ENCODE assay signal across 1 cellular context in the genomic region with DNA sequence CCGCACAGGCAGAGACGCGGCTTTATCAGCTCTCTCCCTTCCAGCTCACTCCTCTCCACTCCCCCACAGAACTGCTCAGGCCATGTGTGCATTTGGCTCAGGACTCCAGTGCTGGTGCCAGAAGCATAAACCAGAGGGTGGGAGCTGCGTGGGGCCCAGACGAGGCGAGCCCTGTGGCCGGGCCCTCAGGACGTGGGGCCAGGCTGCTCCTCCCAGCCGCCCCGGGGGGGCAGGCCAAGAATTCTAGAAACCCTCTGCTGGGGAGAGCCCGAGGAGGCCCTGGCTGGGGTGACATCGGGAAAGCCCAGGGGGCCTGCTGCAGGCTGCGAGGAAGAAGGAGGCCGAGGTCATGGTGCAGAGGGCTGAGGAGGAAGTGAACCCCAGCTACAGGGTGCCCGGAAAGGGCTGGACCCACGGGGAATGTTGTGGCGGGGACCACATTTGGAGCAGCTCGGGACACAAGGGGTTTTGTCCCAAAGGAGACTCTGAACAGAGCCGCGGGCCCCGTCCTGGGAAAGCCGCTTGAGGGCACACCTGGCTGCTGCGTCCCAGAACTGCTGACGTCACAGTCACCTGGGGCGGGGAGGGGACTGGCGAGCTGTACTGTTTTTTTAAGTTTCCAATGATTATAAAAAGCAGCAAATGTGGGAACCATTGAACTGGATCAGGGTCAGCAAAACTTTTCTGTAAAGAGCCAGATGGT.
TF ChIP-seq lines count a peak whose summit lies in the region.

No MANE protein-coding gene starts in this region.

TF ChIP-seq in HepG2, 621 proteins besides CTCF, POLR2A, EP300 and RAD21 (continued from another document):
- TF ChIP-seq, protein P1, sequence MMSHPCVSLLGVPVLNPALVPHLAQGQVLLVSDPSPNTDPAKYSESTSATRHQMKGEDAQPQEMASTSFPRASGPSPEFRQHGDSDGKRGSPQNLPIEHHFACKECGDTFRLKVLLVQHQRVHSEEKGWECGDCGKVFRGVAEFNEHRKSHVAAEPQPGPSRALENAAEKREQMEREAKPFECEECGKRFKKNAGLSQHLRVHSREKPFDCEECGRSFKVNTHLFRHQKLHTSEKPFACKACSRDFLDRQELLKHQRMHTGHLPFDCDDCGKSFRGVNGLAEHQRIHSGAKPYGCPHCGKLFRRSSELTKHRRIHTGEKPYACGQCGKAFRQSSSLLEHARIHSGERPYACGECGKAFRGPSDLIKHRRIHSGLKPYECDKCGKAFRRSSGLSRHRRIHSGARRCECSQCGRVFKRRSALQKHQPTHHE (CRISPR knock-in tag; IDR thresholded peaks at IDR 0.05; ENCODE audit: borderline replicate concordance) = 0 out of 2 replicates have a peak, but pooled peaks have one; percentile 55
- no peak for TF ChIP-seq NFIB (CRISPR knock-in tag; IDR thresholded peaks at IDR 0.05; ENCODE audit: borderline replicate concordance)
- peak; percentile 82; the same call in 1 of the 2 replicates for TF ChIP-seq NRL (CRISPR knock-in tag; IDR thresholded peaks at IDR 0.05; ENCODE audit: borderline replicate concordance)
- no peak for TF ChIP-seq ZNF782 (CRISPR knock-in tag; IDR thresholded peaks at IDR 0.05; ENCODE audit: borderline replicate concordance)
- peak; percentile 57; the same call in 1 of the 2 replicates for TF ChIP-seq GABPB1 (CRISPR knock-in tag; IDR thresholded peaks at IDR 0.05)
- no peak for TF ChIP-seq MED13 (CRISPR knock-in tag; IDR thresholded peaks at IDR 0.05)
- 0 out of 2 replicates have a peak, but pooled peaks have one; percentile 37 for TF ChIP-seq ZFP41 (CRISPR knock-in tag; IDR thresholded peaks at IDR 0.05; ENCODE audit: borderline replicate concordance)
- peak; percentile 78 for TF ChIP-seq ZNF407 (CRISPR knock-in tag; IDR thresholded peaks at IDR 0.05; ENCODE audit: not compliant biosample characterization)
- TF ChIP-seq ZNF34 (CRISPR knock-in tag; IDR thresholded peaks at IDR 0.05; ENCODE audit: borderline replicate concordance) = no peak
- peak; percentile 64; the same call in 1 of the 2 replicates for TF ChIP-seq ZNF766 (CRISPR knock-in tag; IDR thresholded peaks at IDR 0.05; ENCODE audit: borderline replicate concordance)
- peak; percentile 42 for TF ChIP-seq STAG1 (CRISPR knock-in tag; IDR thresholded peaks at IDR 0.05)
- peak; percentile 61; the same call in 1 of the 2 replicates for TF ChIP-seq SPEN (CRISPR knock-in tag; IDR thresholded peaks at IDR 0.05; ENCODE audit: low read depth)
- TF ChIP-seq, protein P2, sequence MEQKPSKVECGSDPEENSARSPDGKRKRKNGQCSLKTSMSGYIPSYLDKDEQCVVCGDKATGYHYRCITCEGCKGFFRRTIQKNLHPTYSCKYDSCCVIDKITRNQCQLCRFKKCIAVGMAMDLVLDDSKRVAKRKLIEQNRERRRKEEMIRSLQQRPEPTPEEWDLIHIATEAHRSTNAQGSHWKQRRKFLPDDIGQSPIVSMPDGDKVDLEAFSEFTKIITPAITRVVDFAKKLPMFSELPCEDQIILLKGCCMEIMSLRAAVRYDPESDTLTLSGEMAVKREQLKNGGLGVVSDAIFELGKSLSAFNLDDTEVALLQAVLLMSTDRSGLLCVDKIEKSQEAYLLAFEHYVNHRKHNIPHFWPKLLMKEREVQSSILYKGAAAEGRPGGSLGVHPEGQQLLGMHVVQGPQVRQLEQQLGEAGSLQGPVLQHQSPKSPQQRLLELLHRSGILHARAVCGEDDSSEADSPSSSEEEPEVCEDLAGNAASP (CRISPR knock-in tag; IDR thresholded peaks at IDR 0.05; ENCODE audit: borderline replicate concordance) = 0 out of 2 replicates have a peak, but pooled peaks have one; percentile 36
- TF ChIP-seq ZSCAN30 (CRISPR knock-in tag; IDR thresholded peaks at IDR 0.05) = no peak
- TF ChIP-seq, protein P3, sequence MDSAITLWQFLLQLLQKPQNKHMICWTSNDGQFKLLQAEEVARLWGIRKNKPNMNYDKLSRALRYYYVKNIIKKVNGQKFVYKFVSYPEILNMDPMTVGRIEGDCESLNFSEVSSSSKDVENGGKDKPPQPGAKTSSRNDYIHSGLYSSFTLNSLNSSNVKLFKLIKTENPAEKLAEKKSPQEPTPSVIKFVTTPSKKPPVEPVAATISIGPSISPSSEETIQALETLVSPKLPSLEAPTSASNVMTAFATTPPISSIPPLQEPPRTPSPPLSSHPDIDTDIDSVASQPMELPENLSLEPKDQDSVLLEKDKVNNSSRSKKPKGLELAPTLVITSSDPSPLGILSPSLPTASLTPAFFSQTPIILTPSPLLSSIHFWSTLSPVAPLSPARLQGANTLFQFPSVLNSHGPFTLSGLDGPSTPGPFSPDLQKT (CRISPR knock-in tag; IDR thresholded peaks at IDR 0.05; ENCODE audit: borderline replicate concordance) = 0 out of 2 replicates have a peak, but pooled peaks have one; percentile 32
- TF ChIP-seq NFE2L2 (IDR thresholded peaks at IDR 0.05; ENCODE audit: low read length) = no peak
- TF ChIP-seq, protein P4, sequence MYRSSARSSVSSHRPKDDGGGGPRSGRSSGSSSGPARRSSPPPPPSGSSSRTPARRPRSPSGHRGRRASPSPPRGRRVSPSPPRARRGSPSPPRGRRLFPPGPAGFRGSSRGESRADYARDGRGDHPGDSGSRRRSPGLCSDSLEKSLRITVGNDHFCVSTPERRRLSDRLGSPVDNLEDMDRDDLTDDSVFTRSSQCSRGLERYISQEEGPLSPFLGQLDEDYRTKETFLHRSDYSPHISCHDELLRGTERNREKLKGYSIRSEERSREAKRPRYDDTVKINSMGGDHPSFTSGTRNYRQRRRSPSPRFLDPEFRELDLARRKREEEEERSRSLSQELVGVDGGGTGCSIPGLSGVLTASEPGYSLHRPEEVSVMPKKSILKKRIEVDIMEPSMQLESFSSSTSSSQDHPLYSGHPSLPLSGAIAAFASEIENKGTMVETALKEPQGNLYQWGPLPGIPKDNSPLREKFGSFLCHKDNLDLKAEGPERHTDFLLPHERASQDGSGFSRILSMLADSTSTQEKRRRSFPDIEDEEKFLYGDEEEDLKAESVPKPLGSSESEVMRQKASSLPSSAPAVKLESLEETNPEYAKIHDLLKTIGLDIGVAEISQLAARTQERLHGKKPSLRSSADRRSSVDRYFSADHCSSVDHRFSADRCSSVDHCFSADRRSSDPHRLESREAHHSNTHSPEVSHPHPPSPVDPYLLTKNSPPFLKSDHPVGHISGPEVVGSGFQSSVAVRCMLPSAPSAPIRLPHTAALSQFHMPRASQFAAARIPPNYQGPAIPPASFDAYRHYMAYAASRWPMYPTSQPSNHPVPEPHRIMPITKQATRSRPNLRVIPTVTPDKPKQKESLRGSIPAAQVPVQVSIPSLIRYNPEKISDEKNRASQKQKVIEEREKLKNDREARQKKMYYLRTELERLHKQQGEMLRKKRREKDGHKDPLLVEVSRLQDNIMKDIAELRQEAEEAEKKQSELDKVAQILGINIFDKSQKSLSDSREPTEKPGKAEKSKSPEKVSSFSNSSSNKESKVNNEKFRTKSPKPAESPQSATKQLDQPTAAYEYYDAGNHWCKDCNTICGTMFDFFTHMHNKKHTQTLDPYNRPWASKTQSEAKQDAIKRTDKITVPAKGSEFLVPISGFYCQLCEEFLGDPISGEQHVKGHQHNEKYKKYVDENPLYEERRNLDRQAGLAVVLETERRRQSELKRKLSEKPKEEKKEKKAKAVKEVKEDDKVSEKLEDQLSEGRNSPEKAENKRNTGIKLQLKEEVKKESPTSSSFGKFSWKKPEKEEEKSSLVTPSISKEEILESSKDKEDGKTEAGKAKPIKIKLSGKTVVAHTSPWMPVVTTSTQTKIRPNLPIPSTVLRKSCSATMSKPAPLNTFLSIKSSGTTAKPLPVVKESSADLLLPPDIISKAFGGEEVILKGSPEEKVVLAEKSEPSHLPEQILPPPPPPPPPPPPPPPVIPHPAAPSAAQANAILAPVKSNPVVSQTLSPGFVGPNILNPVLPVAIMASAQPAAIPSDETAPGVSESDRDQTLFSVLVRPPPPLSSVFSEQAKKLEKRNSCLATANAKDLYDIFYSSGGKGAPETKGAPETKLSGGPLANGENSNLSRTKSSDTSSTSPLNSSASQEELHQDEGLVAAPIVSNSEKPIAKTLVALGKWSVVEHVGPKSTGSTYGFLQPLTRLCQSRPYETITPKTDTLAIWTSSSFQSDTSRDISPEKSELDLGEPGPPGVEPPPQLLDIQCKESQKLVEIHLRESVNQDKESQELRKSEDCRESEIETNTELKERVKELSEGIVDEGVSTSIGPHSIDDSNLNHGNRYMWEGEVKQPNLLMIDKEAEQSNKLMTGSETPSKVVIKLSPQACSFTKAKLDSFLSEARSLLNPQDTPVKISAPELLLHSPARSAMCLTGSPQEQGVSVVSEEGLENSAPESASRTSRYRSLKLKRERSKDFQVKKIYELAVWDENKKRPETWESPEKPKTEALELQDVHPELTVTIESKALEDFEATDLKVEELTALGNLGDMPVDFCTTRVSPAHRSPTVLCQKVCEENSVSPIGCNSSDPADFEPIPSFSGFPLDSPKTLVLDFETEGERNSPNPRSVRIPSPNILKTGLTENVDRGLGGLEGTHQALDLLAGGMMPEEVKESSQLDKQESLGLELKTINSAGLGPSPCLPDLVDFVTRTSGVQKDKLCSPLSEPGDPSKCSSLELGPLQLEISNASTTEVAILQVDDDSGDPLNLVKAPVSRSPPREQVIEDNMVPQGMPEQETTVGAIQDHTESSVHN (CRISPR knock-in tag; IDR thresholded peaks at IDR 0.05) = peak; percentile 26
- 0 out of 2 replicates have a peak, but pooled peaks have one; percentile 18 for TF ChIP-seq TBX2 (CRISPR knock-in tag; IDR thresholded peaks at IDR 0.05; ENCODE audit: borderline replicate concordance)
- 0 out of 2 replicates have a peak, but pooled peaks have one; percentile 35 for TF ChIP-seq ZNF574 (CRISPR knock-in tag; IDR thresholded peaks at IDR 0.05)
- no peak for TF ChIP-seq ZNF101 (CRISPR knock-in tag; IDR thresholded peaks at IDR 0.05; ENCODE audit: borderline replicate concordance, low read depth)
- TF ChIP-seq ZNF564 (CRISPR knock-in tag; IDR thresholded peaks at IDR 0.05) = 0 out of 2 replicates have a peak, but pooled peaks have one; percentile 46
- 0 out of 2 replicates have a peak, but pooled peaks have one; percentile 3 for TF ChIP-seq ZNF773 (CRISPR knock-in tag; IDR thresholded peaks at IDR 0.05; ENCODE audit: borderline replicate concordance)
- TF ChIP-seq ZNF552 (CRISPR knock-in tag; IDR thresholded peaks at IDR 0.05; ENCODE audit: borderline replicate concordance) = no peak
- peak; percentile 65; the same call in 1 of the 2 replicates for TF ChIP-seq MTA1 (CRISPR knock-in tag; IDR thresholded peaks at IDR 0.05; ENCODE audit: borderline replicate concordance)
